17 cellular contexts compared by ENCODE assay signal in genomic region chr16:15440852-15441251, GRCh38. TPM values are rescaled to one million over a fixed set of nuclear protein-coding genes. Genes with fewer than 3 reads are reported as not detected.
DNase-seq lines count a peak whose midpoint lies in the region; ATAC-seq and TF ChIP-seq lines count a peak whose summit lies in the region.
"Had no signal": no experiment of that assay in that cellular context is flagged by ENCODE, and none has a peak within 500 bp of the region (broad histone marks: within the 10 kb centered on the region; RNA-seq: fewer than 3 reads in every experiment).

No MANE protein-coding gene starts in this region.

- peaks cover 13% of the 10 kb centered on the region for H3K4me1 Mint-ChIP-seq in activated naive CD8-positive, alpha-beta T cell (ENCODE audit: low read depth)
- peaks cover 6% of the 10 kb centered on the region for H3K4me1 Mint-ChIP-seq in activated naive CD8-positive, alpha-beta T cell treated with anti-CD3 and anti-CD28 coated beads for 36 hours
- peaks cover under 1% of the 10 kb centered on the region for H3K4me1 Mint-ChIP-seq in endodermal cell

- H3K9me3 Mint-ChIP-seq in activated naive CD8-positive, alpha-beta T cell (ENCODE audit: low read depth), result peaks cover 7% of the 10 kb centered on the region
- H3K9me3 Mint-ChIP-seq in activated naive CD8-positive, alpha-beta T cell treated with anti-CD3 and anti-CD28 coated beads for 36 hours, result peaks cover 8% of the 10 kb centered on the region
- H3K9me3 Mint-ChIP-seq in endodermal cell, result peaks cover 2% of the 10 kb centered on the region

- H3K27ac ChIP-seq in adrenal gland, result peak overlapping the region in 2 of 5 donors; percentile 7 to 45
- H3K27ac ChIP-seq in foreskin keratinocyte, result no peak overlapping the region
- H3K27ac ChIP-seq in thoracic aorta, result peak overlapping the region; percentile 7 to 72
- no peak overlapping the region for H3K27ac ChIP-seq in endodermal cell (ENCODE audit: low read depth, low read length)
- H3K27ac ChIP-seq: suprapubic skin had no signal

- H3K4me1 ChIP-seq in adrenal gland (replicated peaks in 1 of 2) (peaks cover 3 to 8% of the 10 kb centered on the region in 2 donors), foreskin keratinocyte (peaks cover 9% of the 10 kb centered on the region), thoracic aorta (ENCODE audit: control insufficient read depth in 1 of 2, low read depth in 2 of 2) (peaks cover 11 to 17% of the 10 kb centered on the region in 2 donors), endodermal cell (ENCODE audit: control insufficient read depth, insufficient read depth, low read length) (no peaks in the 10 kb centered on the region)

- H3K27me3 Mint-ChIP-seq in activated naive CD8-positive, alpha-beta T cell, result no peaks in the 10 kb centered on the region
- H3K27me3 Mint-ChIP-seq in activated naive CD8-positive, alpha-beta T cell treated with anti-CD3 and anti-CD28 coated beads for 36 hours, result peaks cover 8% of the 10 kb centered on the region
- peaks cover 12% of the 10 kb centered on the region for H3K27me3 Mint-ChIP-seq in endodermal cell (ENCODE audit: insufficient read depth)

- no peak overlapping the region for H3K4me3 ChIP-seq in adrenal gland
- H3K4me3 ChIP-seq in thoracic aorta, result no peak overlapping the region
- no peak overlapping the region for H3K4me3 ChIP-seq in endodermal cell (ENCODE audit: low read length)
- H3K4me3 ChIP-seq: suprapubic skin had no signal

- H3K36me3 ChIP-seq in adrenal gland (replicated peaks in 1 of 2) (no peaks in the 10 kb centered on the region), thoracic aorta (no peaks in the 10 kb centered on the region), endodermal cell (ENCODE audit: control insufficient read depth, insufficient read depth, low read length) (no peaks in the 10 kb centered on the region)
- H3K36me3 ChIP-seq: suprapubic skin had no signal

- peak overlapping the region; percentile 7 for H3K27ac Mint-ChIP-seq in activated naive CD8-positive, alpha-beta T cell
- H3K27ac Mint-ChIP-seq in activated naive CD8-positive, alpha-beta T cell treated with anti-CD3 and anti-CD28 coated beads for 36 hours, result no peak overlapping the region
- H3K27ac Mint-ChIP-seq in endodermal cell, result no peak overlapping the region

- no peak for DNase-seq in activated naive CD8-positive, alpha-beta T cell treated with anti-CD3 and anti-CD28 coated beads for 36 hours
- DNase-seq in adrenal gland, result peak in 6 of 7 donors; percentile 22 to 52 (median 36)
- DNase-seq in foreskin keratinocyte, result peak in 1 of 2 donors; percentile 55
- DNase-seq in thoracic aorta (ENCODE audit: low spot score), result no peak
- no peak for DNase-seq in NCI-H2171 (lab: John Stamatoyannopoulos, UW)
- DNase-seq in endodermal cell, result no peak
- no peak for DNase-seq in stimulated activated CD4-positive, alpha-beta T cell treated with anti-CD3 and anti-CD28 coated beads, Interleukin-4, amount 100 ng/mL, for 1 hour
- DNase-seq: activated CD8-positive, alpha-beta memory T cell treated with anti-CD3 and anti-CD28 coated beads, Interleukin-2, amount 50 U/mL, for 4 hours; DMS79 treated with DMSO at 0.1 percent for 48 hours; Karpas-422; left ventricle myocardium superior; NCI-H2171 treated with DMSO at 0.1 percent for 48 hours; nucleus accumbens; RPMI8226; stimulated activated CD4-positive, alpha-beta T cell treated with anti-CD3 and anti-CD28 coated beads, Interleukin-4, amount 100 ng/mL, for 4 hours had no signal

- no peak for TF ChIP-seq POLR2A in adrenal gland (IDR thresholded peaks at IDR 0.05)

- TF ChIP-seq CTCF in adrenal gland (IDR thresholded peaks at IDR 0.05), result no peak
- TF ChIP-seq CTCF in foreskin keratinocyte (conservative IDR thresholded peaks at IDR 0.05), result no peak
- TF ChIP-seq CTCF in thoracic aorta (IDR thresholded peaks at IDR 0.05), result no peak
- no peak for TF ChIP-seq CTCF in endodermal cell (conservative IDR thresholded peaks at IDR 0.05)

- WGBS in adrenal gland, 4 donors, result 71 to 80% (median 73%) methylated on average over 3 of the region's 3 CpGs
- WGBS in endodermal cell (ENCODE audit: insufficient coverage in 1 of 2, insufficient read length in 1 of 2), 2 experiments, result 94 to 95% methylated on average over 3 of the region's 3 CpGs

- no peaks in the 10 kb centered on the region for H3K9me3 ChIP-seq in adrenal gland (replicated peaks in 1 of 3)
- peaks cover 3% of the 10 kb centered on the region for H3K9me3 ChIP-seq in thoracic aorta
- peaks cover 7% of the 10 kb centered on the region for H3K9me3 ChIP-seq in endodermal cell (ENCODE audit: control insufficient read depth, low read length)
- H3K9me3 ChIP-seq: suprapubic skin had no signal

- H3K36me3 Mint-ChIP-seq in activated naive CD8-positive, alpha-beta T cell, result peaks cover 4% of the 10 kb centered on the region
- H3K36me3 Mint-ChIP-seq in activated naive CD8-positive, alpha-beta T cell treated with anti-CD3 and anti-CD28 coated beads for 36 hours, result peaks cover 5% of the 10 kb centered on the region
- H3K36me3 Mint-ChIP-seq in endodermal cell (ENCODE audit: low read depth), result no peaks in the 10 kb centered on the region

- ATAC-seq in foreskin keratinocyte, result peak; percentile 78
- no peak for ATAC-seq in thoracic aorta (ENCODE audit: insufficient number of reproducible peaks, low FRiP score, low read depth)

- H3K9ac ChIP-seq in endodermal cell (ENCODE audit: extremely low read depth, low read length, poor library complexity, severe bottlenecking), result no peak overlapping the region

- intact Hi-C loops in adrenal gland (cut with DNase I), result no loop called here

- H3K27me3 ChIP-seq in adrenal gland (no peaks in the 10 kb centered on the region), foreskin keratinocyte (peaks cover under 1% of the 10 kb centered on the region), thoracic aorta (replicated peaks; ENCODE audit: insufficient read depth) (no peaks in the 10 kb centered on the region), endodermal cell (ENCODE audit: control insufficient read depth, insufficient read depth, low read length, poor library complexity, severe bottlenecking) (peaks cover 8% of the 10 kb centered on the region)
- H3K27me3 ChIP-seq: suprapubic skin had no signal

- no peak overlapping the region for H3K4me3 Mint-ChIP-seq in activated naive CD8-positive, alpha-beta T cell
- H3K4me3 Mint-ChIP-seq in activated naive CD8-positive, alpha-beta T cell treated with anti-CD3 and anti-CD28 coated beads for 36 hours, result no peak overlapping the region
- no peak overlapping the region for H3K4me3 Mint-ChIP-seq in endodermal cell

RNA-seq across cellular contexts. Expression of gene BMERB1, which starts 6.5 kb away (rescaled TPM):
- total RNA-seq in activated naive CD8-positive, alpha-beta T cell treated with anti-CD3 and anti-CD28 coated beads for 36 hours, result 10 to 100 TPM; 19.9 to 24.8 TPM
- 10 to 100 TPM in 7 of 8 donors, 1 to 10 TPM in 1; 9.8 to 56.0 (median 19.6) TPM for total RNA-seq in adrenal gland
- 10 to 100 TPM; 12.6 to 17.9 (median 16.8) TPM for polyA plus RNA-seq in adrenal gland
- total RNA-seq in foreskin keratinocyte, result 6.7 and 7.5 TPM in 2 replicates
- polyA plus RNA-seq in foreskin keratinocyte, result 4.8 and 6.0 TPM in 2 replicates
- 10 to 100 TPM; 75.1 to 95.2 TPM for total RNA-seq in thoracic aorta
- total RNA-seq in endodermal cell, result 10 to 100 TPM in 1 of 2 donors, 1 to 10 TPM in 1; 6.3 to 10.4 TPM
- polyA plus RNA-seq in endodermal cell (2013, experiment 1 of 2), result 35.8 TPM
- 35.6 TPM for polyA plus RNA-seq in endodermal cell (2013, experiment 2 of 2)

RNA-seq across cellular contexts. Expression of gene MPV17L, which starts 45.3 kb away (rescaled TPM):
- total RNA-seq in activated naive CD8-positive, alpha-beta T cell treated with anti-CD3 and anti-CD28 coated beads for 36 hours, result under 1 TPM; 0.20 to 0.21 TPM
- total RNA-seq in adrenal gland, result 10 to 100 TPM in 4 of 8 donors, 1 to 10 TPM in 4; 7.2 to 19.7 (median 11.9) TPM
- 1 to 10 TPM; 2.6 to 8.2 (median 5.5) TPM for polyA plus RNA-seq in adrenal gland
- total RNA-seq in foreskin keratinocyte, result 0.54 and 1.3 TPM in 2 replicates
- 0.25 and 0.38 TPM in 2 replicates for polyA plus RNA-seq in foreskin keratinocyte
- 1 to 10 TPM; 5.0 to 8.2 TPM for total RNA-seq in thoracic aorta
- total RNA-seq in endodermal cell, result 1 to 10 TPM; 2.7 to 3.1 TPM
- 1.9 TPM for polyA plus RNA-seq in endodermal cell (2013, experiment 1 of 2)
- 0.75 TPM for polyA plus RNA-seq in endodermal cell (2013, experiment 2 of 2)

Comparison
In these comparisons a context has a peak if more than half of its experiments do, and no peak if none do; other contexts are left out.
1. DNase-seq: peak in adrenal gland (6 of 7); none in activated naive CD8-positive, alpha-beta T cell treated with anti-CD3 and anti-CD28 coated beads for 36 hours (single experiment), thoracic aorta (single experiment), NCI-H2171 (single experiment), endodermal cell (single experiment) and stimulated activated CD4-positive, alpha-beta T cell treated with anti-CD3 and anti-CD28 coated beads, Interleukin-4, amount 100 ng/mL, for 1 hour (single experiment).
2. H3K27ac ChIP-seq: peak in thoracic aorta (2 of 2); none in foreskin keratinocyte (single experiment) and endodermal cell (single experiment).